ENCODE assay signal across 19 cellular contexts in genomic region chr18:25279961-25280360, GRCh38.
A peak's percentile ranks its signal among the peaks of the same experiment; 100 is the strongest.
DNase-seq lines count a peak whose midpoint lies in the region; ATAC-seq and TF ChIP-seq lines count a peak whose summit lies in the region.
"Had no signal": no experiment of that assay in that cellular context is flagged by ENCODE, and none has a peak within 500 bp of the region (broad histone marks: within the 10 kb centered on the region; RNA-seq: fewer than 3 reads in every experiment).

No MANE protein-coding gene starts in this region.

- no peaks in the 10 kb centered on the region for H3K9me3 Mint-ChIP-seq in nephron progenitor cell
- no peaks in the 10 kb centered on the region for H3K9me3 Mint-ChIP-seq in stimulated activated naive B cell treated with anti-CD40 and anti-IgM and Interleukin-4, amounts not matched to agents 10 μg/mL and 1 μg/mL and 100 μg/mL, for 72 hours

- ATAC-seq in stimulated activated naive B cell treated with anti-CD40 and anti-IgM and Interleukin-4, amounts not matched to agents 10 μg/mL and 1 μg/mL and 100 μg/mL, for 72 hours (replicated peaks): no peak

- H3K9me3 ChIP-seq in cardiac muscle cell (ENCODE audit: low read depth) (no peaks in the 10 kb centered on the region), right atrium auricular region (no peaks in the 10 kb centered on the region)
- H3K9me3 ChIP-seq: BLaER1 treated with 17β-estradiol and CSF1 and Interleukin-3, amounts not matched to agents 10 nM and 100 nM; SJCRH30 had no signal

- TF ChIP-seq CTCF in cardiac muscle cell (IDR thresholded peaks at IDR 0.05; ENCODE audit: low read depth, low read length): no peak
- no peak for TF ChIP-seq CTCF in right atrium auricular region (IDR thresholded peaks at IDR 0.05)
- no peak for TF ChIP-seq CTCF in nephron progenitor cell (IDR thresholded peaks at IDR 0.05)

- peak overlapping the region; percentile 34 for H3K27ac Mint-ChIP-seq in nephron progenitor cell
- H3K27ac Mint-ChIP-seq in stimulated activated naive B cell treated with anti-CD40 and anti-IgM and Interleukin-4, amounts not matched to agents 10 μg/mL and 1 μg/mL and 100 μg/mL, for 72 hours: no peak overlapping the region
- H3K27ac Mint-ChIP-seq: CD4-positive, alpha-beta memory T cell; IgD-negative memory B cell had no signal

- H3K36me3 ChIP-seq in cardiac muscle cell: no peaks in the 10 kb centered on the region
- H3K36me3 ChIP-seq in right atrium auricular region: no peaks in the 10 kb centered on the region
- H3K36me3 ChIP-seq: BLaER1 treated with 17β-estradiol and CSF1 and Interleukin-3, amounts not matched to agents 10 nM and 100 nM; SJCRH30 had no signal

- no peaks in the 10 kb centered on the region for H3K27me3 Mint-ChIP-seq in nephron progenitor cell (ENCODE audit: low read depth, poor library complexity)
- H3K27me3 Mint-ChIP-seq in stimulated activated naive B cell treated with anti-CD40 and anti-IgM and Interleukin-4, amounts not matched to agents 10 μg/mL and 1 μg/mL and 100 μg/mL, for 72 hours: peaks cover 9 to 12% of the 10 kb centered on the region in 2 donors

- peaks cover 53% of the 10 kb centered on the region for H3K4me1 Mint-ChIP-seq in nephron progenitor cell
- H3K4me1 Mint-ChIP-seq in stimulated activated naive B cell treated with anti-CD40 and anti-IgM and Interleukin-4, amounts not matched to agents 10 μg/mL and 1 μg/mL and 100 μg/mL, for 72 hours: peaks cover 8 to 10% of the 10 kb centered on the region in 2 donors
- H3K4me1 Mint-ChIP-seq: CD4-positive, alpha-beta memory T cell; IgD-negative memory B cell had no signal

- H3K27ac ChIP-seq in cardiac muscle cell (peak overlapping the region; percentile 98), right atrium auricular region (peak overlapping the region in 1 of 2 donors; percentile 12)
- H3K27ac ChIP-seq: BLaER1 treated with 17β-estradiol and CSF1 and Interleukin-3, amounts not matched to agents 10 nM and 100 nM; SJCRH30 had no signal

- H3K36me3 Mint-ChIP-seq in nephron progenitor cell (ENCODE audit: low read depth): peaks cover 25% of the 10 kb centered on the region
- H3K36me3 Mint-ChIP-seq in stimulated activated naive B cell treated with anti-CD40 and anti-IgM and Interleukin-4, amounts not matched to agents 10 μg/mL and 1 μg/mL and 100 μg/mL, for 72 hours: no peaks in the 10 kb centered on the region
- H3K36me3 Mint-ChIP-seq: CD4-positive, alpha-beta memory T cell had no signal

- H3K27me3 ChIP-seq in cardiac muscle cell (no peaks in the 10 kb centered on the region), right atrium auricular region (no peaks in the 10 kb centered on the region)
- H3K27me3 ChIP-seq: BLaER1 treated with 17β-estradiol and CSF1 and Interleukin-3, amounts not matched to agents 10 nM and 100 nM; SJCRH30 had no signal

- H3K4me3 ChIP-seq in cardiac muscle cell: no peak overlapping the region
- no peak overlapping the region for H3K4me3 ChIP-seq in right atrium auricular region
- H3K4me3 ChIP-seq: BLaER1 treated with 17β-estradiol and CSF1 and Interleukin-3, amounts not matched to agents 10 nM and 100 nM; SJCRH30 had no signal

- DNase-seq in cardiac muscle cell (ENCODE audit: low read depth in 1 of 2, low spot score in 1 of 2): no peak
- no peak for DNase-seq in right atrium auricular region (ENCODE audit: low spot score)
- peak; percentile 7 to 60 for DNase-seq in cerebellar nuclear complex (lab: John Stamatoyannopoulos, UW)
- no peak for DNase-seq in nephron progenitor cell
- no peak for DNase-seq in GM19240 (ENCODE audit: insufficient read length, low spot score)
- no peak for DNase-seq in HuH-7.5 (ENCODE audit: low spot score)
- no peak for DNase-seq in stimulated activated naive B cell treated with anti-CD40 and anti-IgM and Interleukin-4, amounts not matched to agents 10 μg/mL and 1 μg/mL and 100 μg/mL, for 72 hours
- DNase-seq: 8988T; CD4-positive, alpha-beta memory T cell; GDM1; NCI-H1105; NCI-H146; NCI-H2081 treated with DMSO at 0.1 percent for 48 hours; NCI-H510A; NCI-H82; OCI-M1; SJCRH30 had no signal

- H3K4me1 ChIP-seq in cardiac muscle cell (ENCODE audit: low read depth) (peaks cover 92% of the 10 kb centered on the region), right atrium auricular region (peaks cover 0 to 65% of the 10 kb centered on the region in 2 donors)
- H3K4me1 ChIP-seq: BLaER1 treated with 17β-estradiol and CSF1 and Interleukin-3, amounts not matched to agents 10 nM and 100 nM had no signal

- H3K4me3 Mint-ChIP-seq in nephron progenitor cell: no peak overlapping the region
- no peak overlapping the region for H3K4me3 Mint-ChIP-seq in stimulated activated naive B cell treated with anti-CD40 and anti-IgM and Interleukin-4, amounts not matched to agents 10 μg/mL and 1 μg/mL and 100 μg/mL, for 72 hours
- H3K4me3 Mint-ChIP-seq: CD4-positive, alpha-beta memory T cell; IgD-negative memory B cell had no signal

Comparison
In these comparisons a context has a peak if more than half of its experiments do, and no peak if none do; other contexts are left out.
1. DNase-seq: peak in cerebellar nuclear complex (2 of 2); none in cardiac muscle cell (0 of 2), right atrium auricular region (single experiment), nephron progenitor cell (single experiment), GM19240 (single experiment), HuH-7.5 (single experiment) and stimulated activated naive B cell treated with anti-CD40 and anti-IgM and Interleukin-4, amounts not matched to agents 10 μg/mL and 1 μg/mL and 100 μg/mL, for 72 hours (single experiment).